8 cellular contexts compared by ENCODE assay signal in genomic region chr1:9890224-9890731, GRCh38. TPM values are rescaled to one million over a fixed set of nuclear protein-coding genes. Genes with fewer than 3 reads are reported as not detected.
A peak's percentile ranks its signal among the peaks of the same experiment; 100 is the strongest.
DNase-seq lines count a peak whose midpoint lies in the region; ATAC-seq, FAIRE-seq and TF ChIP-seq lines count a peak whose summit lies in the region.

No MANE protein-coding gene starts in this region.

- H3K9me3 ChIP-seq in right lobe of liver (no peaks in the 10 kb centered on the region), HepG2 (ENCODE audit: low read length) (no peaks in the 10 kb centered on the region), spleen (no peaks in the 10 kb centered on the region)

- no peak overlapping the region for H2AFZ ChIP-seq in HepG2 (ENCODE audit: low read length)

- TF ChIP-seq CTCF in right lobe of liver (IDR thresholded peaks at IDR 0.05) (no peak), HepG2 (CRISPR knock-in tag; IDR thresholded peaks at IDR 0.05) (no peak), kidney epithelial cell (IDR thresholded peaks at IDR 0.05; ENCODE audit: insufficient read depth, low read length, poor library complexity, severe bottlenecking) (no peak), spleen (IDR thresholded peaks at IDR 0.05 in 8 of 11, conservative IDR thresholded peaks at IDR 0.05 in 3 of 11) (no peak)

- TF ChIP-seq RAD21 in HepG2 (CRISPR knock-in tag; IDR thresholded peaks at IDR 0.05): no peak

- in situ Hi-C loops in HepG2 (cut with HindIII; ENCODE audit: extremely low pct_ligation_motif_present, low pct_unique_long_range_greater_than_20kb): no loop called here

- H3K9ac ChIP-seq in HepG2 (ENCODE audit: insufficient read depth, low read depth, low read length): no peak overlapping the region

- FAIRE-seq in HepG2 (lab: Jason Lieb, UNC): no peak

- H3K4me3 Mint-ChIP-seq in activated naive CD4-positive, alpha-beta T cell treated with anti-CD3 and anti-CD28 coated beads for 36 hours: no peak overlapping the region

- no TSS peak for BruUV-seq in HepG2 (replicated peaks; lab: Mats Ljungman, UMichigan)

- peaks cover 12% of the 10 kb centered on the region for H3K4me1 Mint-ChIP-seq in activated naive CD4-positive, alpha-beta T cell treated with anti-CD3 and anti-CD28 coated beads for 36 hours (ENCODE audit: low read depth)

- H3K36me3 ChIP-seq in right lobe of liver: no peaks in the 10 kb centered on the region
- peaks cover 15 to 49% of the 10 kb centered on the region in 2 experiments; a peak in 4 of 5 replicates for H3K36me3 ChIP-seq in HepG2 (replicated peaks in 1 of 2; ENCODE audit: control insufficient read depth in 1 of 2, insufficient read depth in 2 of 2, low read length in 2 of 2)
- H3K36me3 ChIP-seq in kidney epithelial cell (ENCODE audit: control insufficient read depth, insufficient read depth, low read length): no peaks in the 10 kb centered on the region
- peaks cover 0 to 13% (median 0%) of the 10 kb centered on the region in 6 donors for H3K36me3 ChIP-seq in spleen

- H4K20me1 ChIP-seq in HepG2 (ENCODE audit: insufficient read depth, low read length): no peaks in the 10 kb centered on the region

- no peaks in the 10 kb centered on the region for H3K27me3 Mint-ChIP-seq in activated naive CD4-positive, alpha-beta T cell treated with anti-CD3 and anti-CD28 coated beads for 36 hours (ENCODE audit: low read depth)

- POLR2A ChIA-PET in HepG2 (lab: Yijun Ruan, JAX): interaction anchor here (1.8 kb wide), 1 partner anchor 23 kb away, joined by 5 read pairs; no protein-coding TSS in a partner anchor

- no peaks in the 10 kb centered on the region for H3K4me1 ChIP-seq in right lobe of liver
- H3K4me1 ChIP-seq in HepG2 (ENCODE audit: insufficient read depth, low read length): peaks cover 13% of the 10 kb centered on the region; the same call in 1 of the 2 replicates
- H3K4me1 ChIP-seq in spleen: peaks cover 7 to 60% (median 25%) of the 10 kb centered on the region in 6 donors

- H3K79me2 ChIP-seq in HepG2 (ENCODE audit: insufficient read depth, low read length): peaks cover 6% of the 10 kb centered on the region

- no peaks in the 10 kb centered on the region for H3K9me3 Mint-ChIP-seq in activated naive CD4-positive, alpha-beta T cell treated with anti-CD3 and anti-CD28 coated beads for 36 hours

- TF ChIP-seq EP300 in HepG2 (IDR thresholded peaks at IDR 0.05; ENCODE audit: low read depth in 2 of 2, low read length in 2 of 2): no peak
- no peak for TF ChIP-seq EP300 in HepG2 (CRISPR knock-in tag; IDR thresholded peaks at IDR 0.05; ENCODE audit: borderline replicate concordance)

- no peaks in the 10 kb centered on the region for H3K27me3 ChIP-seq in right lobe of liver
- no peaks in the 10 kb centered on the region for H3K27me3 ChIP-seq in HepG2 (ENCODE audit: control insufficient read depth in 1 of 2, insufficient read depth in 2 of 2, low read length in 2 of 2)
- H3K27me3 ChIP-seq in kidney epithelial cell (ENCODE audit: control insufficient read depth, insufficient read depth, low read length): no peaks in the 10 kb centered on the region
- no peaks in the 10 kb centered on the region for H3K27me3 ChIP-seq in spleen (replicated peaks in 1 of 7)

- CTCF ChIA-PET in HepG2 (lab: Yijun Ruan, JAX; ENCODE audit: low intra/inter-chr PET ratio, low total read pairs): no interaction called here
- CTCF ChIA-PET in activated naive CD4-positive, alpha-beta T cell treated with anti-CD3 and anti-CD28 coated beads for 36 hours (lab: Charles Lee): interaction anchor here (0.6 to 1.4 kb wide), 4 partner anchors 17 to 511 kb away, joined by 3 to 4 read pairs (median 4); no protein-coding TSS in a partner anchor

- no peaks in the 10 kb centered on the region for H3K36me3 Mint-ChIP-seq in activated naive CD4-positive, alpha-beta T cell treated with anti-CD3 and anti-CD28 coated beads for 36 hours (ENCODE audit: low read depth)

- peak in 3 of 4 donors; percentile 33 to 47 (median 45) for ATAC-seq in right lobe of liver
- no peak for ATAC-seq in HepG2
- no peak for ATAC-seq in HG03025 (IDR thresholded peaks at IDR 0.05; ENCODE audit: low FRiP score, unreplicated experiment)

- peak in 1 of 3 donors; percentile 8 for DNase-seq in right lobe of liver
- DNase-seq in HepG2 (ENCODE audit: low spot score): no peak
- peak; percentile 89 for DNase-seq in kidney epithelial cell (ENCODE audit: low read depth)
- DNase-seq in activated naive CD4-positive, alpha-beta T cell treated with anti-CD3 and anti-CD28 coated beads for 36 hours: no peak
- no peak for DNase-seq in spleen
- DNase-seq in foreskin melanocyte: no peak

- no peak overlapping the region for H3K27ac ChIP-seq in right lobe of liver
- H3K27ac ChIP-seq in HepG2 (ENCODE audit: extremely low read length, insufficient read depth, low read length): no peak overlapping the region
- peak overlapping the region; percentile 49 for H3K27ac ChIP-seq in angular gyrus (ENCODE audit: low read depth, low read length)
- H3K27ac ChIP-seq in spleen: no peak overlapping the region

- H3K4me2 ChIP-seq in HepG2 (ENCODE audit: low read depth, low read length): no peak overlapping the region

- WGBS in right lobe of liver (ENCODE audit: insufficient coverage, low coverage, low lambda C conversion rate, missing lambda C conversion rate): 65% methylated on average over 5 of the region's 6 CpGs
- 94% methylated on average over 6 of the region's 6 CpGs for WGBS in HepG2 (ENCODE audit: low lambda C conversion rate)
- 34 to 55% (median 46%) methylated on average over 6 of the region's 6 CpGs for WGBS in spleen, 5 donors

- H3K4me3 ChIP-seq in right lobe of liver (no peak overlapping the region), HepG2 (replicated peaks in 1 of 3; ENCODE audit: insufficient read depth in 1 of 3, low read depth in 2 of 3, low read length in 3 of 3) (no peak overlapping the region), kidney epithelial cell (ENCODE audit: low read depth, low read length) (no peak overlapping the region), spleen (no peak overlapping the region)

- H3K27ac Mint-ChIP-seq in activated naive CD4-positive, alpha-beta T cell treated with anti-CD3 and anti-CD28 coated beads for 36 hours: no peak overlapping the region

- no peak for TF ChIP-seq POLR2A in right lobe of liver (IDR thresholded peaks at IDR 0.05)
- no peak for TF ChIP-seq POLR2A in HepG2 (IDR thresholded peaks at IDR 0.05; ENCODE audit: insufficient read depth in 1 of 2, low read depth in 2 of 2, low read length in 2 of 2)
- TF ChIP-seq POLR2A in spleen (IDR thresholded peaks at IDR 0.05): no peak

- intact Hi-C loops in right lobe of liver (cut with DNase I): no loop called here
- intact Hi-C loops in HepG2 (cut with micrococcal nuclease; ENCODE audit: unreplicated experiment): no loop called here
- intact Hi-C loops in activated naive CD4-positive, alpha-beta T cell treated with anti-CD3 and anti-CD28 coated beads for 36 hours (cut with micrococcal nuclease): no loop called here
- intact Hi-C loops in spleen (cut with DNase I; ENCODE audit: low total_unique reads): no loop called here

RNA-seq across cellular contexts. Expression of gene CTNNBIP1, which starts 19.8 kb away (rescaled TPM):
- 10 to 100 TPM in 3 of 6 experiments, 1 to 10 TPM in 3; 8.0 to 19.2 (median 10.0) TPM for total RNA-seq in right lobe of liver
- total RNA-seq in HepG2 (2016; rRNA removed; fragmentation: Illumina TruSeq; extraction: Trizol): 67.0 and 71.7 TPM in 2 replicates
- 112 and 131 TPM in 2 replicates for total RNA-seq in HepG2 (2016; cell fraction: cytosol; rRNA removed; fragmentation: Illumina TruSeq; extraction: Trizol; ENCODE audit: low read depth)
- 54.5 and 70.6 TPM in 2 replicates for total RNA-seq in HepG2 (2016; cell fraction: insoluble cytoplasmic fraction; rRNA removed; fragmentation: Illumina TruSeq; extraction: Trizol)
- 130 and 149 TPM in 2 replicates for total RNA-seq in HepG2 (2016; cell fraction: membrane; rRNA removed; fragmentation: Illumina TruSeq; extraction: Trizol)
- 21.2 and 22.7 TPM in 2 replicates for total RNA-seq in HepG2 (2016; cell fraction: nucleus; rRNA removed; fragmentation: Illumina TruSeq; extraction: Trizol)
- polyA plus RNA-seq in HepG2 (2011; rRNA removed): 83.0 and 83.1 TPM in 2 replicates
- polyA plus RNA-seq in HepG2 (2011; cell fraction: cytosol; rRNA removed): 57.2 and 76.8 TPM in 2 replicates
- 32.2 and 32.4 TPM in 2 replicates for polyA plus RNA-seq in HepG2 (2011; cell fraction: nucleus; rRNA removed)
- 26.8 and 39.9 TPM in 2 replicates for polyA plus RNA-seq in HepG2 (2012)
- polyA plus RNA-seq in HepG2 (2016; cell fraction: cytosol; fragmentation: Illumina TruSeq; extraction: Trizol; ENCODE audit: low read depth): 182 and 242 TPM in 2 replicates
- polyA plus RNA-seq in HepG2 (2016; cell fraction: insoluble cytoplasmic fraction; fragmentation: Illumina TruSeq; extraction: Trizol; ENCODE audit: low read depth): 74.3 and 84.9 TPM in 2 replicates
- 169 and 203 TPM in 2 replicates for polyA plus RNA-seq in HepG2 (2016; cell fraction: membrane; fragmentation: Illumina TruSeq; extraction: Trizol; ENCODE audit: low read depth)
- polyA plus RNA-seq in HepG2 (2016; cell fraction: nucleus; fragmentation: Illumina TruSeq; extraction: Trizol; ENCODE audit: insufficient read depth, low read depth): 49.9 and 56.8 TPM in 2 replicates
- polyA minus RNA-seq in HepG2 (2011; rRNA and poly(A)+ RNA removed; ENCODE audit: low replicate concordance): 5.8 and 84.0 TPM in 2 replicates
- 49.7 and 52.8 TPM in 2 replicates for polyA minus RNA-seq in HepG2 (2011; cell fraction: cytosol; rRNA and poly(A)+ RNA removed)
- polyA minus RNA-seq in HepG2 (2011; cell fraction: nucleus; rRNA and poly(A)+ RNA removed): 11.7 and 12.0 TPM in 2 replicates
- total RNA-seq in kidney epithelial cell: 27.4 and 28.6 TPM in 2 replicates
- 10 to 100 TPM in 1 of 2 experiments, 1 to 10 TPM in 1; 9.5 to 10.3 TPM for total RNA-seq in activated naive CD4-positive, alpha-beta T cell treated with anti-CD3 and anti-CD28 coated beads for 36 hours
- total RNA-seq in spleen: 10 to 100 TPM in 6 of 7 donors, 1 to 10 TPM in 1; 9.2 to 17.5 (median 13.6) TPM
- polyA plus RNA-seq in spleen: 1 to 10 TPM; 7.3 to 8.6 (median 7.8) TPM

RNA-seq across cellular contexts. Expression of gene LZIC, which starts 52.9 kb away (rescaled TPM):
- total RNA-seq in right lobe of liver (10 to 100 TPM; 10.6 to 18.5 (median 15.9) TPM), HepG2 (2016; rRNA removed; fragmentation: Illumina TruSeq; extraction: Trizol) (71.8 and 119 TPM in 2 replicates), kidney epithelial cell (33.6 and 34.4 TPM in 2 replicates), spleen (10 to 100 TPM; 16.4 to 24.3 (median 23.1) TPM)
- total RNA-seq in HepG2 (2016; cell fraction: cytosol; rRNA removed; fragmentation: Illumina TruSeq; extraction: Trizol; ENCODE audit: low read depth): 53.5 and 59.6 TPM in 2 replicates
- total RNA-seq in HepG2 (2016; cell fraction: insoluble cytoplasmic fraction; rRNA removed; fragmentation: Illumina TruSeq; extraction: Trizol): 69.8 and 119 TPM in 2 replicates
- total RNA-seq in HepG2 (2016; cell fraction: membrane; rRNA removed; fragmentation: Illumina TruSeq; extraction: Trizol): 70.4 and 80.8 TPM in 2 replicates
- total RNA-seq in HepG2 (2016; cell fraction: nucleus; rRNA removed; fragmentation: Illumina TruSeq; extraction: Trizol): 28.4 and 29.3 TPM in 2 replicates
- polyA plus RNA-seq in HepG2 (2011; rRNA removed) (17.2 and 25.2 TPM in 2 replicates), spleen (10 to 100 TPM in 2 of 3 donors, 1 to 10 TPM in 1; 9.9 to 15.9 (median 15.5) TPM)
- polyA plus RNA-seq in HepG2 (2011; cell fraction: cytosol; rRNA removed): 9.2 and 15.1 TPM in 2 replicates
- polyA plus RNA-seq in HepG2 (2011; cell fraction: nucleus; rRNA removed): 4.6 and 6.2 TPM in 2 replicates
- polyA plus RNA-seq in HepG2 (2012): 33.4 and 46.4 TPM in 2 replicates
- 40.3 and 68.0 TPM in 2 replicates for polyA plus RNA-seq in HepG2 (2016; cell fraction: cytosol; fragmentation: Illumina TruSeq; extraction: Trizol; ENCODE audit: low read depth)
- polyA plus RNA-seq in HepG2 (2016; cell fraction: insoluble cytoplasmic fraction; fragmentation: Illumina TruSeq; extraction: Trizol; ENCODE audit: low read depth): 101 and 109 TPM in 2 replicates
- 50.9 and 64.5 TPM in 2 replicates for polyA plus RNA-seq in HepG2 (2016; cell fraction: membrane; fragmentation: Illumina TruSeq; extraction: Trizol; ENCODE audit: low read depth)
- polyA plus RNA-seq in HepG2 (2016; cell fraction: nucleus; fragmentation: Illumina TruSeq; extraction: Trizol; ENCODE audit: insufficient read depth, low read depth): 41.7 and 43.7 TPM in 2 replicates
- 7.7 and 9.9 TPM in 2 replicates for polyA minus RNA-seq in HepG2 (2011; rRNA and poly(A)+ RNA removed; ENCODE audit: low replicate concordance)
- 17.2 and 17.4 TPM in 2 replicates for polyA minus RNA-seq in HepG2 (2011; cell fraction: cytosol; rRNA and poly(A)+ RNA removed)
- polyA minus RNA-seq in HepG2 (2011; cell fraction: nucleus; rRNA and poly(A)+ RNA removed): 12.1 and 14.7 TPM in 2 replicates
- total RNA-seq in activated naive CD4-positive, alpha-beta T cell treated with anti-CD3 and anti-CD28 coated beads for 36 hours: 10 to 100 TPM; 26.1 to 27.0 TPM

RNA-seq across cellular contexts. Expression of gene NMNAT1, which starts 53.0 kb away (rescaled TPM):
- total RNA-seq in right lobe of liver: 1 to 10 TPM; 5.3 to 8.8 (median 7.6) TPM
- total RNA-seq in HepG2 (2016; rRNA removed; fragmentation: Illumina TruSeq; extraction: Trizol): 12.2 and 14.5 TPM in 2 replicates
- 6.7 and 7.9 TPM in 2 replicates for total RNA-seq in HepG2 (2016; cell fraction: cytosol; rRNA removed; fragmentation: Illumina TruSeq; extraction: Trizol; ENCODE audit: low read depth)
- total RNA-seq in HepG2 (2016; cell fraction: insoluble cytoplasmic fraction; rRNA removed; fragmentation: Illumina TruSeq; extraction: Trizol): 12.6 and 15.6 TPM in 2 replicates
- total RNA-seq in HepG2 (2016; cell fraction: membrane; rRNA removed; fragmentation: Illumina TruSeq; extraction: Trizol): 7.0 and 8.2 TPM in 2 replicates
- total RNA-seq in HepG2 (2016; cell fraction: nucleus; rRNA removed; fragmentation: Illumina TruSeq; extraction: Trizol): 6.1 and 8.7 TPM in 2 replicates
- polyA plus RNA-seq in HepG2 (2011; rRNA removed): 5.4 and 5.6 TPM in 2 replicates
- polyA plus RNA-seq in HepG2 (2011; cell fraction: cytosol; rRNA removed): 3.9 and 4.7 TPM in 2 replicates
- polyA plus RNA-seq in HepG2 (2011; cell fraction: nucleus; rRNA removed): 2.7 and 2.9 TPM in 2 replicates
- polyA plus RNA-seq in HepG2 (2012): 5.8 and 11.4 TPM in 2 replicates
- 1.5 and 1.8 TPM in 2 replicates for polyA plus RNA-seq in HepG2 (2016; cell fraction: cytosol; fragmentation: Illumina TruSeq; extraction: Trizol; ENCODE audit: low read depth)
- 9.4 and 9.5 TPM in 2 replicates for polyA plus RNA-seq in HepG2 (2016; cell fraction: insoluble cytoplasmic fraction; fragmentation: Illumina TruSeq; extraction: Trizol; ENCODE audit: low read depth)
- polyA plus RNA-seq in HepG2 (2016; cell fraction: membrane; fragmentation: Illumina TruSeq; extraction: Trizol; ENCODE audit: low read depth): 2.7 and 3.0 TPM in 2 replicates
- 7.0 and 7.5 TPM in 2 replicates for polyA plus RNA-seq in HepG2 (2016; cell fraction: nucleus; fragmentation: Illumina TruSeq; extraction: Trizol; ENCODE audit: insufficient read depth, low read depth)
- 9.3 and 11.0 TPM in 2 replicates for polyA minus RNA-seq in HepG2 (2011; rRNA and poly(A)+ RNA removed; ENCODE audit: low replicate concordance)
- polyA minus RNA-seq in HepG2 (2011; cell fraction: cytosol; rRNA and poly(A)+ RNA removed): 4.8 and 5.8 TPM in 2 replicates
- polyA minus RNA-seq in HepG2 (2011; cell fraction: nucleus; rRNA and poly(A)+ RNA removed): 10.2 and 12.2 TPM in 2 replicates
- 7.6 and 8.9 TPM in 2 replicates for total RNA-seq in kidney epithelial cell
- total RNA-seq in activated naive CD4-positive, alpha-beta T cell treated with anti-CD3 and anti-CD28 coated beads for 36 hours: 1 to 10 TPM; 7.5 to 8.0 TPM
- total RNA-seq in spleen: 10 to 100 TPM in 3 of 7 donors, 1 to 10 TPM in 4; 6.0 to 13.0 (median 8.8) TPM
- 1 to 10 TPM; 2.8 to 6.3 (median 5.2) TPM for polyA plus RNA-seq in spleen

Comparison
In these comparisons a context has a peak if more than half of its experiments do, and no peak if none do; other contexts are left out.
1. ATAC-seq: peak in right lobe of liver (3 of 4); none in HepG2 (single experiment) and HG03025 (single experiment).